Comparison of ENCODE assay signal across 7 cellular contexts in genomic region chr15:45637552-45638033, GRCh38. TPM values are rescaled to one million over a fixed set of nuclear protein-coding genes. Genes with fewer than 3 reads are reported as not detected.
DNase-seq lines count a peak whose midpoint lies in the region; ATAC-seq and TF ChIP-seq lines count a peak whose summit lies in the region.

No MANE protein-coding gene starts in this region.

- intact Hi-C loops in activated T-helper 2 cell treated with anti-CD3 and anti-CD28 coated beads, Interferon-gamma antibody, Interleukin-2, Interleukin-4, amounts not matched to agents 10 μg/mL and 5 μg/mL and 100 μg/mL, durations not matched to agents 14 hours and 24 hours and 36 hours (cut with micrococcal nuclease) = loop anchor here (1.0 to 2.0 kb wide), 4 partner anchors 8 to 437 kb away; no protein-coding TSS in a partner anchor
- intact Hi-C loops in gastrocnemius medialis (cut with DNase I; ENCODE audit: low total_unique reads) = loop anchor here (5.0 kb wide), 2 partner anchors 235 to 925 kb away; partner anchors contain the start of genes B2M and PATL2

- in situ Hi-C loops in gastrocnemius medialis (cut with MboI; ENCODE audit: low sequenced_read_pairs in 4 of 4) = loop anchor here in 3 of 4 donors (5.0 to 25.0 kb wide), 3 partner anchors 50 to 1850 kb away; partner anchors contain the start of genes SHF (in 2 of the 3), BLOC1S6 (in 1 of the 3), ELL3 (in 1 of the 3) and SERF2 (in 1 of the 3)

- TF ChIP-seq CTCF in foreskin keratinocyte (conservative IDR thresholded peaks at IDR 0.05) (no peak), gastrocnemius medialis (IDR thresholded peaks at IDR 0.05 in 4 of 5, conservative IDR thresholded peaks at IDR 0.05 in 1 of 5) (no peak)

- peak overlapping the region; percentile 93 for H3K27ac ChIP-seq in foreskin keratinocyte
- peak overlapping the region; percentile 98 to 99 (median 98) for H3K27ac ChIP-seq in gastrocnemius medialis

- no peaks in the 10 kb centered on the region for H3K9me3 ChIP-seq in gastrocnemius medialis

- H3K4me1 ChIP-seq in foreskin keratinocyte (peaks cover 48% of the 10 kb centered on the region), gastrocnemius medialis (peaks cover 58 to 62% of the 10 kb centered on the region in 2 donors)

- H3K36me3 Mint-ChIP-seq in activated T-helper 2 cell treated with anti-CD3 and anti-CD28 coated beads, Interferon-gamma antibody, Interleukin-2, Interleukin-4, amounts not matched to agents 10 μg/mL and 5 μg/mL and 100 μg/mL, durations not matched to agents 14 hours and 24 hours and 36 hours (ENCODE audit: low read depth) = peaks cover 55% of the 10 kb centered on the region

- H3K27me3 Mint-ChIP-seq in activated T-helper 2 cell treated with anti-CD3 and anti-CD28 coated beads, Interferon-gamma antibody, Interleukin-2, Interleukin-4, amounts not matched to agents 10 μg/mL and 5 μg/mL and 100 μg/mL, durations not matched to agents 14 hours and 24 hours and 36 hours (ENCODE audit: low read depth) = no peaks in the 10 kb centered on the region

- peak overlapping the region; percentile 95 for H3K27ac Mint-ChIP-seq in activated T-helper 2 cell treated with anti-CD3 and anti-CD28 coated beads, Interferon-gamma antibody, Interleukin-2, Interleukin-4, amounts not matched to agents 10 μg/mL and 5 μg/mL and 100 μg/mL, durations not matched to agents 14 hours and 24 hours and 36 hours

- H3K4me1 Mint-ChIP-seq in activated T-helper 2 cell treated with anti-CD3 and anti-CD28 coated beads, Interferon-gamma antibody, Interleukin-2, Interleukin-4, amounts not matched to agents 10 μg/mL and 5 μg/mL and 100 μg/mL, durations not matched to agents 14 hours and 24 hours and 36 hours (ENCODE audit: low read depth) = peaks cover 65% of the 10 kb centered on the region

- H3K27me3 ChIP-seq in foreskin keratinocyte = no peaks in the 10 kb centered on the region
- no peaks in the 10 kb centered on the region for H3K27me3 ChIP-seq in gastrocnemius medialis

- peak overlapping the region; percentile 79 for H3K4me3 Mint-ChIP-seq in activated T-helper 2 cell treated with anti-CD3 and anti-CD28 coated beads, Interferon-gamma antibody, Interleukin-2, Interleukin-4, amounts not matched to agents 10 μg/mL and 5 μg/mL and 100 μg/mL, durations not matched to agents 14 hours and 24 hours and 36 hours (ENCODE audit: low read depth)

- H3K36me3 ChIP-seq in gastrocnemius medialis = no peaks in the 10 kb centered on the region

- H3K4me3 ChIP-seq in gastrocnemius medialis = peak overlapping the region; percentile 24 to 89 (median 31)

- peak; percentile 18 to 34 for TF ChIP-seq POLR2A in gastrocnemius medialis (IDR thresholded peaks at IDR 0.05)

- no peaks in the 10 kb centered on the region for H3K9me3 Mint-ChIP-seq in activated T-helper 2 cell treated with anti-CD3 and anti-CD28 coated beads, Interferon-gamma antibody, Interleukin-2, Interleukin-4, amounts not matched to agents 10 μg/mL and 5 μg/mL and 100 μg/mL, durations not matched to agents 14 hours and 24 hours and 36 hours

- peak; percentile 77 to 98 for DNase-seq in NOMO-1 (lab: John Stamatoyannopoulos, UW; ENCODE audit: unreplicated experiment in 2 of 2)
- DNase-seq in activated T-helper 2 cell treated with anti-CD3 and anti-CD28 coated beads, Interferon-gamma antibody, Interleukin-2, Interleukin-4, amounts not matched to agents 10 μg/mL and 5 μg/mL and 100 μg/mL, durations not matched to agents 14 hours and 24 hours and 36 hours (ENCODE audit: low spot score) = peak; percentile 47
- DNase-seq in foreskin keratinocyte = peak; percentile 35 to 71
- peak; percentile 53 to 73 for DNase-seq in gastrocnemius medialis
- no peak for DNase-seq in cerebellum (ENCODE audit: low spot score)

- ATAC-seq in GM18508 (IDR thresholded peaks at IDR 0.05; ENCODE audit: insufficient read depth, unreplicated experiment) (peak; percentile 45), HG02642 (IDR thresholded peaks at IDR 0.05; ENCODE audit: poor library complexity, unreplicated experiment) (peak; percentile 43), foreskin keratinocyte (no peak), gastrocnemius medialis (peak; percentile 25 to 46)

RNA-seq across cellular contexts. Expression of gene SQOR, which starts 2.8 kb away (rescaled TPM):
- total RNA-seq in activated T-helper 2 cell treated with anti-CD3 and anti-CD28 coated beads, Interferon-gamma antibody, Interleukin-2, Interleukin-4, amounts not matched to agents 10 μg/mL and 5 μg/mL and 100 μg/mL, durations not matched to agents 14 hours and 24 hours and 36 hours = 111 and 115 TPM in 2 replicates
- total RNA-seq in foreskin keratinocyte (131 and 132 TPM in 2 replicates), gastrocnemius medialis (100 to 1,000 TPM; 140 to 194 (median 164) TPM), cerebellum (3.4 TPM)
- 110 and 120 TPM in 2 replicates for polyA plus RNA-seq in foreskin keratinocyte

RNA-seq across cellular contexts. Expression of gene BLOC1S6, which starts 50.4 kb away (rescaled TPM):
- total RNA-seq in activated T-helper 2 cell treated with anti-CD3 and anti-CD28 coated beads, Interferon-gamma antibody, Interleukin-2, Interleukin-4, amounts not matched to agents 10 μg/mL and 5 μg/mL and 100 μg/mL, durations not matched to agents 14 hours and 24 hours and 36 hours = 49.7 and 50.2 TPM in 2 replicates
- total RNA-seq in foreskin keratinocyte (32.3 and 32.5 TPM in 2 replicates), gastrocnemius medialis (10 to 100 TPM; 32.9 to 38.2 (median 36.6) TPM), cerebellum (79.7 TPM)
- polyA plus RNA-seq in foreskin keratinocyte = 9.5 and 10.9 TPM in 2 replicates

Comparison
In these comparisons a context has a peak if more than half of its experiments do, and no peak if none do; other contexts are left out.
1. RNA of gene SQOR, which starts 2.8 kb away (total RNA-seq): 140 to 194 TPM in gastrocnemius medialis, 131 to 132 TPM in foreskin keratinocyte and 111 to 115 TPM in activated T-helper 2 cell treated with anti-CD3 and anti-CD28 coated beads, Interferon-gamma antibody, Interleukin-2, Interleukin-4, amounts not matched to agents 10 μg/mL and 5 μg/mL and 100 μg/mL, durations not matched to agents 14 hours and 24 hours and 36 hours; 3.4 TPM in cerebellum (single experiment); every median in the first group is over 10 times any median in the second.